Comparison of ENCODE assay signal across 8 cellular contexts in genomic region chr1:154220071-154220969, GRCh38. TPM values are rescaled to one million over a fixed set of nuclear protein-coding genes. Genes with fewer than 3 reads are reported as not detected.
DNase-seq lines count a peak whose midpoint lies in the region; ATAC-seq and TF ChIP-seq lines count a peak whose summit lies in the region.

Gene UBAP2L (plus strand): TSS chr1:154220955. CDS start chr1:154225124, 4,169 bp downstream.

- peak; percentile 96 for DNase-seq in BJ (ENCODE audit: low read depth)
- DNase-seq in NCI-H526 treated with DMSO at 0.1 percent for 48 hours (lab: John Stamatoyannopoulos, UW) = peak; percentile 100
- DNase-seq in activated CD4-positive, alpha-beta T cell treated with anti-CD3 and anti-CD28 coated beads, Interleukin-2, amount 10 ng/mL, durations not matched to agents 24 days and 14 days = peak; percentile 100
- peak; percentile 99 for DNase-seq in coronary artery (ENCODE audit: low spot score)
- DNase-seq in stimulated activated CD4-positive, alpha-beta T cell treated with anti-CD3 and anti-CD28 coated beads, Interleukin-1b, Interleukin-23, amount 100 ng/mL, for 4 hours (ENCODE audit: low read depth in 2 of 2) = peak; percentile 94 to 96

- no peak for TF ChIP-seq CTCF in BJ (IDR thresholded peaks at IDR 0.05; ENCODE audit: insufficient read depth, low read depth, low read length)
- no peak for TF ChIP-seq CTCF in coronary artery (IDR thresholded peaks at IDR 0.05)

- H3K4me1 Mint-ChIP-seq in activated CD4-positive, alpha-beta T cell treated with anti-CD3 and anti-CD28 coated beads, Interleukin-2, amount 10 ng/mL, durations not matched to agents 24 days and 14 days = peaks cover 55% of the 10 kb centered on the region

- POLR2A ChIA-PET in BJ (lab: Charles Lee) = interaction anchor here (0.6 to 0.8 kb wide), 3 partner anchors 12 to 445 kb away, joined by 3 to 4 read pairs (median 3); partner anchors contain the start of gene SLC27A3

- no peaks in the 10 kb centered on the region; the same call in 1 of the 2 replicates for H3K36me3 ChIP-seq in BJ (ENCODE audit: control insufficient read depth, insufficient read depth, low read length)

- intact Hi-C loops in activated CD4-positive, alpha-beta T cell treated with anti-CD3 and anti-CD28 coated beads, Interleukin-2, amount 10 ng/mL, durations not matched to agents 24 days and 14 days (cut with micrococcal nuclease) = loop anchor here (1.0 to 10.0 kb wide), 7 partner anchors 14 to 754 kb away; partner anchors contain the start of genes ADAR, CFAP141, CKS1B and HAX1

- H3K4me3 ChIP-seq in BJ (ENCODE audit: low read depth, low read length) = peak within 1 kb of the TSS; percentile 84
- H3K4me3 ChIP-seq in coronary artery = peak within 1 kb of the TSS; percentile 94

- ATAC-seq in GM19324 (IDR thresholded peaks at IDR 0.05; ENCODE audit: low FRiP score, unreplicated experiment) = peak; percentile 96
- peak; percentile 75 for ATAC-seq in HG03469 (IDR thresholded peaks at IDR 0.05; ENCODE audit: unreplicated experiment)

- CTCF ChIA-PET in BJ (lab: Yijun Ruan, JAX) = interaction anchor here (1.0 to 1.8 kb wide), 3 partner anchors 17 to 52 kb away, joined by 3 to 5 read pairs (median 3); no protein-coding TSS in a partner anchor

- H3K27ac ChIP-seq in coronary artery (peak within 1 kb of the TSS; percentile 99 to 100), layer of hippocampus (ENCODE audit: low read depth, low read length) (peak within 1 kb of the TSS; percentile 97)

- H3K27me3 ChIP-seq in BJ (ENCODE audit: control insufficient read depth, insufficient read depth, low read length) (no peaks in the 10 kb centered on the region), layer of hippocampus (ENCODE audit: control insufficient read depth, insufficient read depth, low read length) (no peaks in the 10 kb centered on the region)

- H3K9me3 Mint-ChIP-seq in activated CD4-positive, alpha-beta T cell treated with anti-CD3 and anti-CD28 coated beads, Interleukin-2, amount 10 ng/mL, durations not matched to agents 24 days and 14 days = no peaks in the 10 kb centered on the region

- peaks cover 67% of the 10 kb centered on the region for H3K36me3 Mint-ChIP-seq in activated CD4-positive, alpha-beta T cell treated with anti-CD3 and anti-CD28 coated beads, Interleukin-2, amount 10 ng/mL, durations not matched to agents 24 days and 14 days (ENCODE audit: low read depth)

- peaks cover 3% of the 10 kb centered on the region for H3K27me3 Mint-ChIP-seq in activated CD4-positive, alpha-beta T cell treated with anti-CD3 and anti-CD28 coated beads, Interleukin-2, amount 10 ng/mL, durations not matched to agents 24 days and 14 days

- H3K27ac Mint-ChIP-seq in activated CD4-positive, alpha-beta T cell treated with anti-CD3 and anti-CD28 coated beads, Interleukin-2, amount 10 ng/mL, durations not matched to agents 24 days and 14 days = peak within 1 kb of the TSS; percentile 95

- H3K4me3 Mint-ChIP-seq in activated CD4-positive, alpha-beta T cell treated with anti-CD3 and anti-CD28 coated beads, Interleukin-2, amount 10 ng/mL, durations not matched to agents 24 days and 14 days = peak within 1 kb of the TSS; percentile 96

RNA-seq across cellular contexts. Expression of gene UBAP2L, which starts in this region (rescaled TPM):
- polyA plus RNA-seq in BJ (2011; rRNA removed) = 111 and 134 TPM in 2 replicates
- polyA minus RNA-seq in BJ (2011; rRNA and poly(A)+ RNA removed) = 86.7 and 88.4 TPM in 2 replicates
- total RNA-seq in activated CD4-positive, alpha-beta T cell treated with anti-CD3 and anti-CD28 coated beads, Interleukin-2, amount 10 ng/mL, durations not matched to agents 24 days and 14 days = 277 and 281 TPM in 2 replicates

Comparison
In these comparisons a context has a peak if more than half of its experiments do, and no peak if none do; other contexts are left out.
1. Peak in every context shown above with its lines: DNase-seq, ATAC-seq, H3K4me3 ChIP-seq and H3K27ac ChIP-seq.